In the genomic region with DNA sequence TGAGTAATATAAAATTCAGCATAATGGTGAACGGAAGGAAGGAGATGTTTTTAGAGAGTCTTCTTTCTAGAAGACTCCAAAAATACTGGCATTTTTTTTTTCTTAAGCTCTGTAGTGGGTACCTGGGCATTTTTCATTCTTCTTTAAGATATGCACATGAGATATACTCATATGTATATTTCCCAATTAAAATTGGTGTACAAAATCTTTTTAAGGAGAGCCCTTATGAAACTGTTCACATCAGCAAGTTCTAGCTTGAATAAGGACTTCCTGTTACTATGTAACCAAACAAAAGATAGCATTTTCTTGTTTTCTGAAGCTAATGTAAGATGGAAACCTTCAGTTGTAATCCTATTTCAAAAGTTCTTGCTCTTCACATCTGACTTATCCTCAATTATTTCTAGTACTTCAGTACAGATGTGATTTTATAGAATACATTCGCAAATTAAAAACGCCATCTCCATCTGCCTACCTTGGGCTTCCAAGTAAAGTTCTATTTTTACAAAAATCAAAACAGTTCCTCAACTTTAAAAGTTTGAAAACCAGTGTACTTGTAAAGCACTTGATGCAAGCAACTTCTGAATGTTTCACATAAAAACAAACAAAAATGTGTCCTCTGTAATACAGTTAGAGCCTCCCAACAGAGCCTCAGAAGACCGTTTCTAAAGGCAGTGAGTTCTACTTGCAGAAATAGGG, we compare ENCODE assay signal across 8 cellular contexts. TPM values are rescaled to one million over a fixed set of nuclear protein-coding genes. Genes with fewer than 3 reads are reported as not detected.
A peak's percentile ranks its signal among the peaks of the same experiment; 100 is the strongest.
DNase-seq lines count a peak whose midpoint lies in the region; ATAC-seq and TF ChIP-seq lines count a peak whose summit lies in the region.

No MANE protein-coding gene starts in this region.

- H3K36me3 Mint-ChIP-seq in neural crest cell (ENCODE audit: low read depth) = no peaks in the 10 kb centered on the region

- H3K4me1 Mint-ChIP-seq in neural crest cell = peaks cover 44% of the 10 kb centered on the region

- peak overlapping the region; percentile 94 for H3K4me3 Mint-ChIP-seq in neural crest cell

- ATAC-seq in GM18867 (IDR thresholded peaks at IDR 0.05; ENCODE audit: unreplicated experiment) (peak; percentile 25), HG03196 (IDR thresholded peaks at IDR 0.05; ENCODE audit: unreplicated experiment) (peak; percentile 27), esophagus mucosa (peak; percentile 22), GM19328 (IDR thresholded peaks at IDR 0.05; ENCODE audit: unreplicated experiment) (no peak)

- peak overlapping the region; percentile 95 for H3K27ac ChIP-seq in C4-2B

- no peaks in the 10 kb centered on the region for H3K9me3 Mint-ChIP-seq in neural crest cell

- DNase-seq in SW480 (ENCODE audit: low spot score) = peak; percentile 11
- no peak for DNase-seq in neural crest cell (ENCODE audit: low read depth, low spot score)
- DNase-seq in COLO668 (lab: John Stamatoyannopoulos, UW; ENCODE audit: unreplicated experiment) = no peak

- H3K27me3 Mint-ChIP-seq in neural crest cell (ENCODE audit: low read depth) = no peaks in the 10 kb centered on the region

- TF ChIP-seq CTCF in C4-2B (conservative IDR thresholded peaks at IDR 0.05) = no peak
- TF ChIP-seq CTCF in neural crest cell (conservative IDR thresholded peaks at IDR 0.05) = no peak

- H3K27ac Mint-ChIP-seq in neural crest cell (ENCODE audit: unreplicated experiment) = peak overlapping the region; percentile 95

RNA-seq across cellular contexts. Expression of a gene that starts 0.6 kb away (rescaled TPM):
- 8.4 TPM for total RNA-seq in esophagus mucosa
- total RNA-seq in neural crest cell = 12.8 and 14.4 TPM in 2 replicates
